ENCODE assay signal across 8 cellular contexts in the genomic region with DNA sequence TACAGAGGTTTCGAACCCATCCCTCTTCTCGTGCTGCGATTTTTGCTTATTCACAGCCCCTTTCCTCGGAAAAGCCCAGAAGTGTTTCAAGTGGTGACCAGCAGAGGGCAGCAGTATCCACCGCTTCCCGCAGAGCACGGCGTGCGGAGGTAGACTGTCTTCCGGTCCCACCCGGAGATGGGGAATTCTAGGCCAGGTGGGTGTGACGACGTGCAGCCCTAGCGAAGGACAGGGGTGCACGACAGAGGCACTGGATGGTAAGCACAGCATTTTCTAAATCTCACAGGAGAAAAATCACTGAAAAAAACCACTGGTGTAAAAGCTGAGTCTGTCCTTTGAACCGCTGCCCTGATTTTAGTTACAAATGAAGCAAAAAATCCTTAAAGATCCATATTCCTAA. TPM values are rescaled to one million over a fixed set of nuclear protein-coding genes. Genes with fewer than 3 reads are reported as not detected.
A peak's percentile ranks its signal among the peaks of the same experiment; 100 is the strongest.
DNase-seq lines count a peak whose midpoint lies in the region; ATAC-seq, FAIRE-seq and TF ChIP-seq lines count a peak whose summit lies in the region.

No MANE protein-coding gene starts in this region.

- H3K27ac ChIP-seq in C4-2B, result no peak overlapping the region

- FAIRE-seq in endometrium (lab: Jason Lieb, UNC), result peak; percentile 79

- peak; percentile 85 for DNase-seq in NCI-H748 (lab: John Stamatoyannopoulos, UW; ENCODE audit: unreplicated experiment)
- peak; percentile 46 to 58 (median 54) for DNase-seq in activated CD8-positive, alpha-beta memory T cell treated with anti-CD3 and anti-CD28 coated beads for 48 hours (ENCODE audit: low read depth in 2 of 3, low spot score in 2 of 3)
- peak; percentile 71 for DNase-seq in mucosa of gallbladder (ENCODE audit: low spot score)
- DNase-seq in stimulated activated CD8-positive, alpha-beta memory T cell treated with anti-CD3 and anti-CD28 coated beads, Interleukin-4, amount 100 ng/mL, for 24 hours (ENCODE audit: low read depth), result peak; percentile 66

- TF ChIP-seq CTCF in C4-2B (conservative IDR thresholded peaks at IDR 0.05), result peak; percentile 85

- ATAC-seq in GM19397 (IDR thresholded peaks at IDR 0.05; ENCODE audit: unreplicated experiment) (peak; percentile 98), HG03521 (IDR thresholded peaks at IDR 0.05; ENCODE audit: unreplicated experiment) (peak; percentile 91)

RNA-seq across cellular contexts. Expression of gene PSMD6, which starts 7.4 kb away (rescaled TPM):
- total RNA-seq in mucosa of gallbladder, result 53.5 TPM
